In genomic region chr1:5742801-5743200, GRCh38 we compare ENCODE assay signal across 16 cellular contexts.
DNase-seq lines count a peak whose midpoint lies in the region; ATAC-seq, FAIRE-seq and TF ChIP-seq lines count a peak whose summit lies in the region.
"Had no signal": no experiment of that assay in that cellular context is flagged by ENCODE, and none has a peak within 500 bp of the region (broad histone marks: within the 10 kb centered on the region; RNA-seq: fewer than 3 reads in every experiment).

No MANE protein-coding gene starts in this region.

- FAIRE-seq in HepG2 (lab: Jason Lieb, UNC) = no peak

- TF ChIP-seq CTCF in natural killer cell (IDR thresholded peaks at IDR 0.05) = no peak
- TF ChIP-seq CTCF in HepG2 (CRISPR knock-in tag; IDR thresholded peaks at IDR 0.05) = no peak
- no peak for TF ChIP-seq CTCF in GM10266 (IDR thresholded peaks at IDR 0.05; ENCODE audit: control insufficient read depth, insufficient read depth, low read depth, missing control alignments)

- CTCF ChIA-PET in HepG2 (lab: Yijun Ruan, JAX; ENCODE audit: low intra/inter-chr PET ratio, low total read pairs) = no interaction called here

- no peaks in the 10 kb centered on the region for H3K36me3 ChIP-seq in HepG2 (replicated peaks in 1 of 2; ENCODE audit: control insufficient read depth in 1 of 2, insufficient read depth in 2 of 2, low read length in 2 of 2)
- H3K36me3 ChIP-seq: HAP-1 had no signal

- no peak overlapping the region for H3K27ac Mint-ChIP-seq in natural killer cell treated with Interleukin-12 subunit alpha and Interleukin-12 subunit beta and Interleukin-15 and Interleukin-18, amount 100 ng/mL, for 72 hours
- H3K27ac Mint-ChIP-seq in natural killer cell = no peak overlapping the region
- H3K27ac Mint-ChIP-seq in stimulated activated effector memory CD8-positive, alpha-beta T cell treated with anti-CD3 and anti-CD28 coated beads, Interleukin-12 subunit alpha, Interleukin-12 subunit beta, amount 100 ng/mL, for 72 hours = no peak overlapping the region
- H3K27ac Mint-ChIP-seq: CD4-positive, alpha-beta T cell; IgD-negative memory B cell had no signal

- ATAC-seq in natural killer cell treated with Interleukin-12 subunit alpha and Interleukin-12 subunit beta and Interleukin-15 and Interleukin-18, amount 100 ng/mL, for 72 hours = no peak
- no peak for ATAC-seq in natural killer cell
- ATAC-seq in HepG2 = no peak
- ATAC-seq in sciatic nerve = no peak
- no peak for ATAC-seq in stimulated activated effector memory CD8-positive, alpha-beta T cell treated with anti-CD3 and anti-CD28 coated beads, Interleukin-12 subunit alpha, Interleukin-12 subunit beta, amount 100 ng/mL, for 72 hours

- H3K4me3 Mint-ChIP-seq in natural killer cell treated with Interleukin-12 subunit alpha and Interleukin-12 subunit beta and Interleukin-15 and Interleukin-18, amount 100 ng/mL, for 72 hours = no peak overlapping the region
- no peak overlapping the region for H3K4me3 Mint-ChIP-seq in natural killer cell
- no peak overlapping the region for H3K4me3 Mint-ChIP-seq in stimulated activated effector memory CD8-positive, alpha-beta T cell treated with anti-CD3 and anti-CD28 coated beads, Interleukin-12 subunit alpha, Interleukin-12 subunit beta, amount 100 ng/mL, for 72 hours
- H3K4me3 Mint-ChIP-seq: CD4-positive, alpha-beta T cell had no signal

- peaks cover 7% of the 10 kb centered on the region; the same call in 1 of the 2 replicates for H4K20me1 ChIP-seq in HepG2 (ENCODE audit: insufficient read depth, low read length)

- H3K9ac ChIP-seq in HepG2 (ENCODE audit: insufficient read depth, low read depth, low read length) = no peak overlapping the region

- H3K27me3 ChIP-seq in HepG2 (ENCODE audit: control insufficient read depth in 1 of 2, insufficient read depth in 2 of 2, low read length in 2 of 2) = peaks cover 3 to 34% of the 10 kb centered on the region in 2 experiments; a peak in 4 of 5 replicates

- no peaks in the 10 kb centered on the region for H3K9me3 Mint-ChIP-seq in natural killer cell treated with Interleukin-12 subunit alpha and Interleukin-12 subunit beta and Interleukin-15 and Interleukin-18, amount 100 ng/mL, for 72 hours
- H3K9me3 Mint-ChIP-seq in natural killer cell = no peaks in the 10 kb centered on the region
- H3K9me3 Mint-ChIP-seq in stimulated activated effector memory CD8-positive, alpha-beta T cell treated with anti-CD3 and anti-CD28 coated beads, Interleukin-12 subunit alpha, Interleukin-12 subunit beta, amount 100 ng/mL, for 72 hours = no peaks in the 10 kb centered on the region
- H3K9me3 Mint-ChIP-seq: CD4-positive, alpha-beta T cell; IgD-negative memory B cell had no signal

- DNase-seq in natural killer cell treated with Interleukin-12 subunit alpha and Interleukin-12 subunit beta and Interleukin-15 and Interleukin-18, amount 100 ng/mL, for 72 hours (ENCODE audit: low spot score) = peak; percentile 41
- DNase-seq in natural killer cell (no peak), HepG2 (ENCODE audit: low spot score) (no peak), sciatic nerve (ENCODE audit: low spot score) (peak; percentile 47), GM10266 (ENCODE audit: extremely low spot score) (no peak), AG08396 (ENCODE audit: low spot score) (no peak)
- DNase-seq in stimulated activated effector memory CD8-positive, alpha-beta T cell treated with anti-CD3 and anti-CD28 coated beads, Interleukin-12 subunit alpha, Interleukin-12 subunit beta, amount 100 ng/mL, for 72 hours (ENCODE audit: low spot score in 2 of 2) = no peak
- DNase-seq: AML-193; Calu3; CD4-positive, alpha-beta T cell; NCI-H1105 treated with DMSO at 0.1 percent for 48 hours; NCI-H187; NCI-H345; NCI-H69 had no signal

- H3K79me2 ChIP-seq in HepG2 (ENCODE audit: insufficient read depth, low read length) = no peaks in the 10 kb centered on the region

- TF ChIP-seq POLR2A in HepG2 (IDR thresholded peaks at IDR 0.05; ENCODE audit: insufficient read depth in 1 of 2, low read depth in 2 of 2, low read length in 2 of 2) = no peak

- H3K27ac ChIP-seq in HepG2 (ENCODE audit: extremely low read length, insufficient read depth, low read length) = no peak overlapping the region

- H3K36me3 Mint-ChIP-seq in natural killer cell treated with Interleukin-12 subunit alpha and Interleukin-12 subunit beta and Interleukin-15 and Interleukin-18, amount 100 ng/mL, for 72 hours = no peaks in the 10 kb centered on the region
- H3K36me3 Mint-ChIP-seq in natural killer cell = no peaks in the 10 kb centered on the region
- no peaks in the 10 kb centered on the region for H3K36me3 Mint-ChIP-seq in stimulated activated effector memory CD8-positive, alpha-beta T cell treated with anti-CD3 and anti-CD28 coated beads, Interleukin-12 subunit alpha, Interleukin-12 subunit beta, amount 100 ng/mL, for 72 hours
- H3K36me3 Mint-ChIP-seq: IgD-negative memory B cell had no signal

- BruUV-seq in HepG2 (replicated peaks; lab: Mats Ljungman, UMichigan) = no TSS peak

- no peak for TF ChIP-seq RAD21 in HepG2 (CRISPR knock-in tag; IDR thresholded peaks at IDR 0.05)

- in situ Hi-C loops in HepG2 (cut with HindIII; ENCODE audit: extremely low pct_ligation_motif_present, low pct_unique_long_range_greater_than_20kb) = loop anchor here (10.0 kb wide), 1 partner anchor 232 kb away; no protein-coding TSS in a partner anchor

- H3K4me1 ChIP-seq in HepG2 (ENCODE audit: insufficient read depth, low read length) = peaks cover 8% of the 10 kb centered on the region; the same call in 1 of the 2 replicates
- H3K4me1 ChIP-seq: HAP-1 had no signal

- TF ChIP-seq EP300 in HepG2 (IDR thresholded peaks at IDR 0.05; ENCODE audit: low read depth in 2 of 2, low read length in 2 of 2) (no peak), HepG2 (CRISPR knock-in tag; IDR thresholded peaks at IDR 0.05; ENCODE audit: borderline replicate concordance) (no peak)

- peaks cover 4 to 13% of the 10 kb centered on the region in 2 donors for H3K27me3 Mint-ChIP-seq in natural killer cell treated with Interleukin-12 subunit alpha and Interleukin-12 subunit beta and Interleukin-15 and Interleukin-18, amount 100 ng/mL, for 72 hours
- peaks cover 0 to 13% of the 10 kb centered on the region in 2 donors for H3K27me3 Mint-ChIP-seq in natural killer cell (ENCODE audit: low read depth in 2 of 2)

- no peak overlapping the region for H3K4me3 ChIP-seq in HepG2 (replicated peaks in 1 of 3; ENCODE audit: insufficient read depth in 1 of 3, low read depth in 2 of 3, low read length in 3 of 3)
- H3K4me3 ChIP-seq: HAP-1 had no signal

- no peak overlapping the region for H2AFZ ChIP-seq in HepG2 (ENCODE audit: low read length)

- intact Hi-C loops in natural killer cell (cut with micrococcal nuclease) (no loop called here), HepG2 (cut with micrococcal nuclease; ENCODE audit: unreplicated experiment) (loop anchor here (10.0 kb wide), 1 partner anchor 232 kb away; no protein-coding TSS in a partner anchor), sciatic nerve (cut with DNase I) (loop anchor here (10.0 kb wide), 1 partner anchor 238 kb away; no protein-coding TSS in a partner anchor)

- H3K9me3 ChIP-seq in HepG2 (ENCODE audit: low read length) = no peaks in the 10 kb centered on the region
- H3K9me3 ChIP-seq: HAP-1 had no signal

- no peaks in the 10 kb centered on the region for H3K4me1 Mint-ChIP-seq in natural killer cell treated with Interleukin-12 subunit alpha and Interleukin-12 subunit beta and Interleukin-15 and Interleukin-18, amount 100 ng/mL, for 72 hours (ENCODE audit: low read depth in 2 of 2)
- no peaks in the 10 kb centered on the region for H3K4me1 Mint-ChIP-seq in natural killer cell
- H3K4me1 Mint-ChIP-seq in stimulated activated effector memory CD8-positive, alpha-beta T cell treated with anti-CD3 and anti-CD28 coated beads, Interleukin-12 subunit alpha, Interleukin-12 subunit beta, amount 100 ng/mL, for 72 hours = peaks cover 13% of the 10 kb centered on the region
- H3K4me1 Mint-ChIP-seq: IgD-negative memory B cell had no signal

- POLR2A ChIA-PET in HepG2 (lab: Yijun Ruan, JAX) = no interaction called here

- H3K4me2 ChIP-seq in HepG2 (ENCODE audit: low read depth, low read length) = no peak overlapping the region

- WGBS in HepG2 (ENCODE audit: low lambda C conversion rate) = 10% methylated on average over 5 of the region's 14 CpGs

TF ChIP-seq in HepG2, 621 proteins besides CTCF, POLR2A, EP300 and RAD21:
- TF ChIP-seq MED1 (CRISPR knock-in tag; IDR thresholded peaks at IDR 0.05) (no peak), CREB1 (IDR thresholded peaks at IDR 0.05) (peak; percentile 92), CREB1 (CRISPR knock-in tag; IDR thresholded peaks at IDR 0.05) (no peak)

Comparison
In these comparisons a context has a peak if more than half of its experiments do, and no peak if none do; other contexts are left out.
1. DNase-seq: peak in natural killer cell treated with Interleukin-12 subunit alpha and Interleukin-12 subunit beta and Interleukin-15 and Interleukin-18, amount 100 ng/mL, for 72 hours (single experiment) and sciatic nerve (single experiment); none in natural killer cell (single experiment), HepG2 (single experiment), GM10266 (single experiment), AG08396 (single experiment) and stimulated activated effector memory CD8-positive, alpha-beta T cell treated with anti-CD3 and anti-CD28 coated beads, Interleukin-12 subunit alpha, Interleukin-12 subunit beta, amount 100 ng/mL, for 72 hours (0 of 2).